24 cellular contexts compared by ENCODE assay signal in genomic region chr22:23089633-23090032, GRCh38.
"Had no signal": no experiment of that assay in that cellular context is flagged by ENCODE, and none has a peak within 500 bp of the region (broad histone marks: within the 10 kb centered on the region; RNA-seq: fewer than 3 reads in every experiment).

No MANE protein-coding gene starts in this region.

- H3K27me3 ChIP-seq: ascending aorta, dorsolateral prefrontal cortex had no signal

- H3K4me1 ChIP-seq: ascending aorta had no signal

- DNase-seq: activated CD4-positive, alpha-beta memory T cell treated with anti-CD3 and anti-CD28 coated beads, Interleukin-2, amount 10 ng/mL, durations not matched to agents 7 days and 5 days; activated CD4-positive, alpha-beta T cell treated with anti-CD3 and anti-CD28 coated beads for 1 hour; activated CD4-positive, alpha-beta T cell treated with anti-CD3 and anti-CD28 coated beads for 4 hours; activated CD4-positive, alpha-beta T cell treated with anti-CD3 and anti-CD28 coated beads, Interleukin-2, amount 10 ng/mL, durations not matched to agents 7 days and 5 days; activated CD4-positive, alpha-beta T cell treated with anti-CD3 and anti-CD28 coated beads, Interleukin-2, amount 50 U/mL, for 4 hours; activated CD8-positive, alpha-beta memory T cell treated with anti-CD3 and anti-CD28 coated beads, Interleukin-2, amount 50 U/mL, for 48 hours; activated gamma-delta T cell; activated naive CD4-positive, alpha-beta T cell; activated naive CD4-positive, alpha-beta T cell treated with anti-CD3 and anti-CD28 coated beads, Interleukin-2, amount 10 ng/mL, durations not matched to agents 7 days and 5 days; activated naive CD8-positive, alpha-beta T cell treated with anti-CD3 and anti-CD28 coated beads, Interleukin-2, amount 10 ng/mL, durations not matched to agents 7 days and 5 days; activated T-cell treated with anti-CD3 and anti-CD28 coated beads for 4 hours; activated T-cell treated with anti-CD3 and anti-CD28 coated beads, Interleukin-2, amount 50 U/mL, for 24 hours; activated T-cell treated with anti-CD3 and anti-CD28 coated beads, Interleukin-2, amount 50 U/mL, for 72 hours; dorsolateral prefrontal cortex; effector memory CD4-positive, alpha-beta T cell; endodermal cell; foreskin fibroblast; head of caudate nucleus; hippocampal formation had no signal

- ATAC-seq: activated naive CD4-positive, alpha-beta T cell treated with anti-CD3 and anti-CD28 coated beads, Interleukin-2, amount 50 U/mL, for 72 hours; activated T-cell treated with anti-CD3 and anti-CD28 coated beads, Interleukin-2, amount 50 U/mL, for 72 hours; esophagus mucosa; WTC11 had no signal

- H3K4me3 ChIP-seq: ascending aorta, coronary artery, dorsolateral prefrontal cortex had no signal

- H3K27ac ChIP-seq: ascending aorta, coronary artery had no signal

- H3K9me3 ChIP-seq: ascending aorta had no signal

- H3K36me3 ChIP-seq: ascending aorta had no signal
